ENCODE assay signal across 22 cellular contexts in the genomic region with DNA sequence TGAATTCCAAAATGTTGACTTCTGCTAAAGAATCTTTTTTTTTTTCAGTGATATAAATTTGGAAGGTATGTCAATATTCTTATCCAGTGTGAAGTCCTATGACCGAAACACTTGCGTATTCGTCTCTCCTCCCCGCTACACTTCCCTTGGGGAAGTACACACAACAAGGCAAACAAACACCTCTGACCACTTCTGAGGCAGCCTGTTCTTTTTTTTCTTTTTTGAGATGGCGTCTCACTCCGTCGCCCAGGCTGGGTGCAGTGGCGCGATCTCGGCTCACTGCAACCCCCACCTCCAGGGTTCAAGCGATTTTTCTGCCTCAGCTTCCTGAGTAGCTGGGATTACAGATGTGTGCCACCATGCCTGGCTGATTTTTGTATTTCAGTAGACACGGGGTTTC.
DNase-seq lines count a peak whose midpoint lies in the region; ATAC-seq and TF ChIP-seq lines count a peak whose summit lies in the region.
"Had no signal": no experiment of that assay in that cellular context is flagged by ENCODE, and none has a peak within 500 bp of the region (broad histone marks: within the 10 kb centered on the region; RNA-seq: fewer than 3 reads in every experiment).

No MANE protein-coding gene starts in this region.

- H3K9me3 ChIP-seq in upper lobe of right lung = no peaks in the 10 kb centered on the region
- H3K9me3 ChIP-seq: SK-N-SH had no signal

- H3K27me3 Mint-ChIP-seq in effector memory CD8-positive, alpha-beta T cell = peaks cover 50 to 67% of the 10 kb centered on the region in 2 donors

- H3K4me1 ChIP-seq in upper lobe of right lung = no peaks in the 10 kb centered on the region

- no peaks in the 10 kb centered on the region for H3K36me3 ChIP-seq in upper lobe of right lung

- H3K36me3 Mint-ChIP-seq in effector memory CD8-positive, alpha-beta T cell (ENCODE audit: insufficient read depth) = no peaks in the 10 kb centered on the region
- H3K36me3 Mint-ChIP-seq: CD8-positive, alpha-beta T cell had no signal

- peak; percentile 19 for DNase-seq in DMS53 (lab: John Stamatoyannopoulos, UW)
- no peak for DNase-seq in DMS53 treated with DMSO at 0.1 percent for 48 hours (lab: John Stamatoyannopoulos, UW; ENCODE audit: unreplicated experiment)
- no peak for DNase-seq in effector memory CD8-positive, alpha-beta T cell
- no peak for DNase-seq in upper lobe of right lung
- DNase-seq in DMS153 treated with DMSO at 0.1 percent for 48 hours (lab: John Stamatoyannopoulos, UW; ENCODE audit: unreplicated experiment) = no peak
- DNase-seq in NCI-H2029 (lab: John Stamatoyannopoulos, UW) = no peak
- no peak for DNase-seq in stimulated activated naive CD4-positive, alpha-beta T cell (lab: John Stamatoyannopoulos, UW)
- DNase-seq: CD8-positive, alpha-beta T cell; GF-D8; HCEC 1CT; NCI-H1436; NCI-H2029 treated with DMSO at 0.1 percent for 48 hours; NCI-H510A treated with DMSO at 0.1 percent for 48 hours; NCI-H82; SHP77; SK-N-SH; T-helper 1 cell had no signal

- no peaks in the 10 kb centered on the region for H3K9me3 Mint-ChIP-seq in effector memory CD8-positive, alpha-beta T cell
- H3K9me3 Mint-ChIP-seq: CD8-positive, alpha-beta T cell had no signal

- TF ChIP-seq CTCF in upper lobe of right lung (IDR thresholded peaks at IDR 0.05) = no peak

- intact Hi-C loops in upper lobe of right lung (cut with DNase I) = no loop called here

- H3K27ac ChIP-seq in upper lobe of right lung = no peak overlapping the region
- H3K27ac ChIP-seq: 22Rv1, GM23248 had no signal

- H3K4me1 Mint-ChIP-seq in effector memory CD8-positive, alpha-beta T cell (ENCODE audit: low read depth in 2 of 2) = peaks cover 4 to 8% of the 10 kb centered on the region in 2 donors

- peak overlapping the region in 1 of 2 donors; percentile 13 for H3K4me3 Mint-ChIP-seq in effector memory CD8-positive, alpha-beta T cell
- H3K4me3 Mint-ChIP-seq: B cell; CD8-positive, alpha-beta T cell had no signal

- H3K27ac Mint-ChIP-seq in effector memory CD8-positive, alpha-beta T cell = peak overlapping the region in 1 of 2 donors; percentile 32
- H3K27ac Mint-ChIP-seq: CD8-positive, alpha-beta T cell had no signal

- ATAC-seq in HG03103 (IDR thresholded peaks at IDR 0.05; ENCODE audit: low read depth, unreplicated experiment) (peak; percentile 55), upper lobe of right lung (peak; percentile 50)
- peak; percentile 39 for ATAC-seq in effector memory CD8-positive, alpha-beta T cell (replicated peaks)
- ATAC-seq: CD8-positive, alpha-beta T cell; K562 had no signal

- no peak overlapping the region for H3K4me3 ChIP-seq in upper lobe of right lung
- H3K4me3 ChIP-seq: GM23248, K562 had no signal

- H3K27me3 ChIP-seq in upper lobe of right lung = peaks cover 36% of the 10 kb centered on the region
